In genomic region chr14:91113829-91114078, GRCh38 we compare ENCODE assay signal across 9 cellular contexts. TPM values are rescaled to one million over a fixed set of nuclear protein-coding genes. Genes with fewer than 3 reads are reported as not detected.
DNase-seq lines count a peak whose midpoint lies in the region; ATAC-seq, FAIRE-seq and TF ChIP-seq lines count a peak whose summit lies in the region.
"Had no signal": no experiment of that assay in that cellular context is flagged by ENCODE, and none has a peak within 500 bp of the region (broad histone marks: within the 10 kb centered on the region; RNA-seq: fewer than 3 reads in every experiment).

TSS of gene DGLUCY (plus strand) at chr14:91114073. CDS start at chr14:91160295, 46,222 bp downstream.

- H3K36me3 Mint-ChIP-seq in natural killer cell, result no peaks in the 10 kb centered on the region

- H3K4me1 Mint-ChIP-seq in natural killer cell, result peaks cover 70 to 77% of the 10 kb centered on the region in 2 donors

- ATAC-seq in GM19468 (IDR thresholded peaks at IDR 0.05; ENCODE audit: extremely low read depth, unreplicated experiment), result peak; percentile 35
- peak in 2 of 3 donors; percentile 81 to 85 for ATAC-seq in natural killer cell

- peaks cover 4% of the 10 kb centered on the region for H3K79me2 ChIP-seq in fibroblast of lung (ENCODE audit: control insufficient read depth, insufficient read depth, low read length)

- H3K9ac ChIP-seq in fibroblast of lung (ENCODE audit: insufficient read depth, low read length), result peak within 1 kb of the TSS; percentile 77

- H3K27ac ChIP-seq in fibroblast of lung (ENCODE audit: insufficient read depth, low read length), result peak within 1 kb of the TSS; percentile 87

- no peaks in the 10 kb centered on the region for H3K9me3 Mint-ChIP-seq in natural killer cell

- intact Hi-C loops in natural killer cell (cut with micrococcal nuclease), result loop anchor here (1.0 kb wide), 1 partner anchor 53 kb away; the partner anchor contains the start of gene RPS6KA5

- FAIRE-seq in urothelium cell line (lab: Jason Lieb, UNC), result no peak
- FAIRE-seq: colon had no signal

- no peaks in the 10 kb centered on the region for H4K20me1 ChIP-seq in fibroblast of lung (ENCODE audit: control insufficient read depth, extremely low read depth, insufficient read depth, low read length)

- peak within 1 kb of the TSS; percentile 98 for H3K4me2 ChIP-seq in fibroblast of lung (ENCODE audit: extremely low read depth, insufficient read depth, low read length)

- no peaks in the 10 kb centered on the region for H3K27me3 Mint-ChIP-seq in natural killer cell (ENCODE audit: low read depth in 2 of 2)

- H3K27ac Mint-ChIP-seq in natural killer cell, result peak within 1 kb of the TSS; percentile 96

- no peaks in the 10 kb centered on the region for H3K27me3 ChIP-seq in fibroblast of lung (ENCODE audit: control insufficient read depth, insufficient read depth, low read length)

- DNase-seq in DMS 273 treated with DMSO at 0.1 percent for 48 hours (lab: John Stamatoyannopoulos, UW) (peak; percentile 77), HUDEP-2 (lab: John Stamatoyannopoulos, UW; ENCODE audit: unreplicated experiment in 76 of 76) (peak in 43 of 76 experiments; percentile 13 to 71 (median 52)), fibroblast of lung (ENCODE audit: low read depth in 2 of 2) (peak; percentile 78 to 79), natural killer cell (no peak), urothelium cell line (ENCODE audit: low spot score) (peak; percentile 82), DMS79 treated with DMSO at 0.1 percent for 48 hours (lab: John Stamatoyannopoulos, UW) (no peak)

- peak within 1 kb of the TSS; percentile 84 for H2AFZ ChIP-seq in fibroblast of lung (ENCODE audit: low read length)

- peak within 1 kb of the TSS; percentile 91 for H3K4me3 Mint-ChIP-seq in natural killer cell

- no peaks in the 10 kb centered on the region for H3K9me3 ChIP-seq in fibroblast of lung (ENCODE audit: control insufficient read depth, insufficient read depth, low read depth, low read length)

- TF ChIP-seq CTCF in WI38 (IDR thresholded peaks at IDR 0.05; ENCODE audit: low read depth, low read length), result no peak
- no peak for TF ChIP-seq CTCF in fibroblast of lung (conservative IDR thresholded peaks at IDR 0.05 in 1 of 2, IDR thresholded peaks at IDR 0.05 in 1 of 2; ENCODE audit: low read depth in 1 of 2, low read length in 2 of 2)
- no peak for TF ChIP-seq CTCF in natural killer cell (IDR thresholded peaks at IDR 0.05)

- no peaks in the 10 kb centered on the region for H3K36me3 ChIP-seq in fibroblast of lung (ENCODE audit: control insufficient read depth, insufficient read depth, low read length)

- peaks cover 4% of the 10 kb centered on the region for H3K4me1 ChIP-seq in fibroblast of lung (ENCODE audit: control insufficient read depth, extremely low read depth, insufficient read depth, low read length)

- H3K4me3 ChIP-seq in WI38 (ENCODE audit: low read depth, low read length) (peak within 1 kb of the TSS; percentile 64), fibroblast of lung (replicated peaks in 1 of 4; ENCODE audit: control extremely low read depth in 1 of 4, insufficient read depth in 1 of 4, low read depth in 3 of 4, low read length in 4 of 4) (peak within 1 kb of the TSS; percentile 63 to 92 (median 78))

RNA-seq across cellular contexts. Expression of gene DGLUCY, which starts in this region (rescaled TPM):
- total RNA-seq in fibroblast of lung (41.9 and 62.1 TPM in 2 replicates), natural killer cell (100 to 1,000 TPM; 108 to 142 (median 110) TPM)
- polyA plus RNA-seq in fibroblast of lung, result 26.7 and 33.7 TPM in 2 replicates
- polyA plus RNA-seq in fibroblast of lung (2012), result 25.7 and 30.5 TPM in 2 replicates
- polyA minus RNA-seq in fibroblast of lung (ENCODE audit: low replicate concordance), result 32.5 and 38.9 TPM in 2 replicates

Comparison
In these comparisons a context has a peak if more than half of its experiments do, and no peak if none do; other contexts are left out.
1. DNase-seq: peak in DMS 273 treated with DMSO at 0.1 percent for 48 hours (single experiment), HUDEP-2 (43 of 76), fibroblast of lung (2 of 2) and urothelium cell line (single experiment); none in natural killer cell (single experiment) and DMS79 treated with DMSO at 0.1 percent for 48 hours (single experiment).